In genomic region chr7:2420216-2420933, GRCh38 we compare ENCODE assay signal across 26 cellular contexts. TPM values are rescaled to one million over a fixed set of nuclear protein-coding genes. Genes with fewer than 3 reads are reported as not detected.
"Had no signal": no experiment of that assay in that cellular context is flagged by ENCODE, and none has a peak within 500 bp of the region (broad histone marks: within the 10 kb centered on the region; RNA-seq: fewer than 3 reads in every experiment).

No MANE protein-coding gene starts in this region.

- H3K27me3 Mint-ChIP-seq: activated naive CD8-positive, alpha-beta T cell treated with anti-CD3 and anti-CD28 coated beads, Interleukin-2, amount 10 ng/mL, durations not matched to agents 7 days and 5 days; dendritic cell treated with granulocyte-macrophage colony-stimulating factor and Interleukin-4, amounts not matched to agents 40 ng/mL and 50 ng/mL, for 4 days; memory B cell; T-cell had no signal

- ATAC-seq: body of pancreas, heart right ventricle, left colon, right cardiac atrium, T-cell had no signal

- H3K27ac Mint-ChIP-seq: activated naive CD8-positive, alpha-beta T cell treated with anti-CD3 and anti-CD28 coated beads, Interleukin-2, amount 10 ng/mL, durations not matched to agents 7 days and 5 days; dendritic cell treated with granulocyte-macrophage colony-stimulating factor and Interleukin-4, amounts not matched to agents 40 ng/mL and 50 ng/mL, for 4 days; memory B cell; nephron progenitor cell; T-cell had no signal

- DNase-seq: activated CD8-positive, alpha-beta memory T cell treated with anti-CD3 and anti-CD28 coated beads for 24 hours; activated naive CD8-positive, alpha-beta T cell treated with anti-CD3 and anti-CD28 coated beads, Interleukin-2, amount 10 ng/mL, durations not matched to agents 7 days and 5 days; anterior cingulate cortex; body of pancreas; effector CD4-positive, alpha-beta T cell; erythroblast; foreskin fibroblast; heart right ventricle; left colon; nephron progenitor cell; nucleus accumbens; right cardiac atrium; stimulated activated CD4-positive, alpha-beta T cell treated with anti-CD3 and anti-CD28 coated beads, Interleukin-12 subunit alpha, Interleukin-12 subunit beta, amount 100 ng/mL, for 4 hours; stimulated activated CD4-positive, alpha-beta T cell treated with anti-CD3 and anti-CD28 coated beads, Interleukin-4, amount 100 ng/mL, for 4 hours; T-cell; transverse colon; WERI-Rb-1 had no signal

- H3K9me3 Mint-ChIP-seq: activated naive CD8-positive, alpha-beta T cell treated with anti-CD3 and anti-CD28 coated beads, Interleukin-2, amount 10 ng/mL, durations not matched to agents 7 days and 5 days; dendritic cell treated with granulocyte-macrophage colony-stimulating factor and Interleukin-4, amounts not matched to agents 40 ng/mL and 50 ng/mL, for 4 days; memory B cell; nephron progenitor cell; T-cell had no signal

- H3K4me3 Mint-ChIP-seq: activated naive CD8-positive, alpha-beta T cell treated with anti-CD3 and anti-CD28 coated beads, Interleukin-2, amount 10 ng/mL, durations not matched to agents 7 days and 5 days; dendritic cell treated with granulocyte-macrophage colony-stimulating factor and Interleukin-4, amounts not matched to agents 40 ng/mL and 50 ng/mL, for 4 days; memory B cell; nephron progenitor cell; T-cell had no signal

RNA-seq across cellular contexts. Expression of gene GRIFIN, which starts 55.8 kb away (rescaled TPM):
- total RNA-seq: activated naive CD8-positive, alpha-beta T cell treated with anti-CD3 and anti-CD28 coated beads, Interleukin-2, amount 10 ng/mL, durations not matched to agents 7 days and 5 days; body of pancreas; cardiac muscle cell; fibroblast of lung; heart right ventricle; left colon; lower leg skin; pulmonary artery endothelial cell; right cardiac atrium; skeletal muscle tissue; T-cell; temporal lobe; transverse colon; vagina had no signal
